Comparison of ENCODE assay signal across 1 cellular context in the genomic region with DNA sequence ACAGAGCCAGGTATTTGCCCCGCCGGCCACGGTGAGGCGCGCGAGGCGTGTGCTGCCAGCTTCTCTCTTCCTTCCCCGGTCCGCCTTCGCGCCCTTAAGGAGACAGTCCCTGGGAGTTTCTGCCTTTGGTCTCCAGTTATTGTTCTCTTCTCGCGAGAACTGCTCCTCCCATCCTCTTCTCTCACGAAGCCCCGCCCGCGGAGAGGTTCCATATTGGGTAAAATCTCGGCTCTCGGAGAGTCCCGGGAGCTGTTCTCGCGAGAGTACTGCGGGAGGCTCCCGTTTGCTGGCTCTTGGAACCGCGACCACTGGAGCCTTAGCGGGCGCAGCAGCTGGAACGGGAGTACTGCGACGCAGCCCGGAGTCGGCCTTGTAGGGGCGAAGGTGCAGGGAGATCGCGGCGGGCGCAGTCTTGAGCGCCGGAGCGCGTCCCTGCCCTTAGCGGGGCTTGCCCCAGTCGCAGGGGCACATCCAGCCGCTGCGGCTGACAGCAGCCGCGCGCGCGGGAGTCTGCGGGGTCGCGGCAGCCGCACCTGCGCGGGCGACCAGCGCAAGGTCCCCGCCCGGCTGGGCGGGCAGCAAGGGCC.
A peak's percentile ranks its signal among the peaks of the same experiment; 100 is the strongest.
TF ChIP-seq lines count a peak whose summit lies in the region.

MAPK14 (plus strand) TSS at position 308 of the 587 bp plus-strand sequence. CDS start 350 bp downstream, outside the sequence.

TF ChIP-seq in HepG2, 621 proteins besides CTCF, POLR2A, EP300 and RAD21 (continued from another document and continues in another):
- TF ChIP-seq, protein P1, sequence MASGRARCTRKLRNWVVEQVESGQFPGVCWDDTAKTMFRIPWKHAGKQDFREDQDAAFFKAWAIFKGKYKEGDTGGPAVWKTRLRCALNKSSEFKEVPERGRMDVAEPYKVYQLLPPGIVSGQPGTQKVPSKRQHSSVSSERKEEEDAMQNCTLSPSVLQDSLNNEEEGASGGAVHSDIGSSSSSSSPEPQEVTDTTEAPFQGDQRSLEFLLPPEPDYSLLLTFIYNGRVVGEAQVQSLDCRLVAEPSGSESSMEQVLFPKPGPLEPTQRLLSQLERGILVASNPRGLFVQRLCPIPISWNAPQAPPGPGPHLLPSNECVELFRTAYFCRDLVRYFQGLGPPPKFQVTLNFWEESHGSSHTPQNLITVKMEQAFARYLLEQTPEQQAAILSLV (CRISPR knock-in tag; IDR thresholded peaks at IDR 0.05; ENCODE audit: borderline replicate concordance), result no peak; the same call in 1 of the 2 replicates
- no peak for TF ChIP-seq FOXA1 (IDR thresholded peaks at IDR 0.05)
- peak; percentile 6; the same call in 1 of the 2 replicates for TF ChIP-seq FOXA1 (CRISPR knock-in tag; IDR thresholded peaks at IDR 0.05)
- TF ChIP-seq NFE2L2 (IDR thresholded peaks at IDR 0.05; ENCODE audit: low read length), result no peak
- TF ChIP-seq, protein P2, sequence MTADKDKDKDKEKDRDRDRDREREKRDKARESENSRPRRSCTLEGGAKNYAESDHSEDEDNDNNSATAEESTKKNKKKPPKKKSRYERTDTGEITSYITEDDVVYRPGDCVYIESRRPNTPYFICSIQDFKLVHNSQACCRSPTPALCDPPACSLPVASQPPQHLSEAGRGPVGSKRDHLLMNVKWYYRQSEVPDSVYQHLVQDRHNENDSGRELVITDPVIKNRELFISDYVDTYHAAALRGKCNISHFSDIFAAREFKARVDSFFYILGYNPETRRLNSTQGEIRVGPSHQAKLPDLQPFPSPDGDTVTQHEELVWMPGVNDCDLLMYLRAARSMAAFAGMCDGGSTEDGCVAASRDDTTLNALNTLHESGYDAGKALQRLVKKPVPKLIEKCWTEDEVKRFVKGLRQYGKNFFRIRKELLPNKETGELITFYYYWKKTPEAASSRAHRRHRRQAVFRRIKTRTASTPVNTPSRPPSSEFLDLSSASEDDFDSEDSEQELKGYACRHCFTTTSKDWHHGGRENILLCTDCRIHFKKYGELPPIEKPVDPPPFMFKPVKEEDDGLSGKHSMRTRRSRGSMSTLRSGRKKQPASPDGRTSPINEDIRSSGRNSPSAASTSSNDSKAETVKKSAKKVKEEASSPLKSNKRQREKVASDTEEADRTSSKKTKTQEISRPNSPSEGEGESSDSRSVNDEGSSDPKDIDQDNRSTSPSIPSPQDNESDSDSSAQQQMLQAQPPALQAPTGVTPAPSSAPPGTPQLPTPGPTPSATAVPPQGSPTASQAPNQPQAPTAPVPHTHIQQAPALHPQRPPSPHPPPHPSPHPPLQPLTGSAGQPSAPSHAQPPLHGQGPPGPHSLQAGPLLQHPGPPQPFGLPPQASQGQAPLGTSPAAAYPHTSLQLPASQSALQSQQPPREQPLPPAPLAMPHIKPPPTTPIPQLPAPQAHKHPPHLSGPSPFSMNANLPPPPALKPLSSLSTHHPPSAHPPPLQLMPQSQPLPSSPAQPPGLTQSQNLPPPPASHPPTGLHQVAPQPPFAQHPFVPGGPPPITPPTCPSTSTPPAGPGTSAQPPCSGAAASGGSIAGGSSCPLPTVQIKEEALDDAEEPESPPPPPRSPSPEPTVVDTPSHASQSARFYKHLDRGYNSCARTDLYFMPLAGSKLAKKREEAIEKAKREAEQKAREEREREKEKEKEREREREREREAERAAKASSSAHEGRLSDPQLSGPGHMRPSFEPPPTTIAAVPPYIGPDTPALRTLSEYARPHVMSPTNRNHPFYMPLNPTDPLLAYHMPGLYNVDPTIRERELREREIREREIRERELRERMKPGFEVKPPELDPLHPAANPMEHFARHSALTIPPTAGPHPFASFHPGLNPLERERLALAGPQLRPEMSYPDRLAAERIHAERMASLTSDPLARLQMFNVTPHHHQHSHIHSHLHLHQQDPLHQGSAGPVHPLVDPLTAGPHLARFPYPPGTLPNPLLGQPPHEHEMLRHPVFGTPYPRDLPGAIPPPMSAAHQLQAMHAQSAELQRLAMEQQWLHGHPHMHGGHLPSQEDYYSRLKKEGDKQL (CRISPR knock-in tag; IDR thresholded peaks at IDR 0.05; ENCODE audit: low read depth), result no peak; the same call in 1 of the 2 replicates
- peak; percentile 54; the same call in 1 of the 2 replicates for TF ChIP-seq HIVEP1 (CRISPR knock-in tag; IDR thresholded peaks at IDR 0.05)
- TF ChIP-seq ZNF816 (CRISPR knock-in tag; IDR thresholded peaks at IDR 0.05; ENCODE audit: borderline replicate concordance), result no peak
- TF ChIP-seq ZNF776 (CRISPR knock-in tag; IDR thresholded peaks at IDR 0.05), result peak; percentile 30; the same call in 1 of the 2 replicates
- TF ChIP-seq ELF4 (CRISPR knock-in tag; IDR thresholded peaks at IDR 0.05; ENCODE audit: borderline replicate concordance), result no peak
- TF ChIP-seq HNRNPLL (IDR thresholded peaks at IDR 0.05; ENCODE audit: low read depth, low read length, poor library complexity, severe bottlenecking), result peak; percentile 69
- TF ChIP-seq, protein P3, sequence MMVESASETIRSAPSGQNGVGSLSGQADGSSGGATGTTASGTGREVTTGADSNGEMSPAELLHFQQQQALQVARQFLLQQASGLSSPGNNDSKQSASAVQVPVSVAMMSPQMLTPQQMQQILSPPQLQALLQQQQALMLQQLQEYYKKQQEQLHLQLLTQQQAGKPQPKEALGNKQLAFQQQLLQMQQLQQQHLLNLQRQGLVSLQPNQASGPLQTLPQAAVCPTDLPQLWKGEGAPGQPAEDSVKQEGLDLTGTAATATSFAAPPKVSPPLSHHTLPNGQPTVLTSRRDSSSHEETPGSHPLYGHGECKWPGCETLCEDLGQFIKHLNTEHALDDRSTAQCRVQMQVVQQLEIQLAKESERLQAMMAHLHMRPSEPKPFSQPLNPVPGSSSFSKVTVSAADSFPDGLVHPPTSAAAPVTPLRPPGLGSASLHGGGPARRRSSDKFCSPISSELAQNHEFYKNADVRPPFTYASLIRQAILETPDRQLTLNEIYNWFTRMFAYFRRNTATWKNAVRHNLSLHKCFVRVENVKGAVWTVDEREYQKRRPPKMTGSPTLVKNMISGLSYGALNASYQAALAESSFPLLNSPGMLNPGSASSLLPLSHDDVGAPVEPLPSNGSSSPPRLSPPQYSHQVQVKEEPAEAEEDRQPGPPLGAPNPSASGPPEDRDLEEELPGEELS (CRISPR knock-in tag; IDR thresholded peaks at IDR 0.05), result peak; percentile 58
- TF ChIP-seq ZNF800 (CRISPR knock-in tag; IDR thresholded peaks at IDR 0.05), result no peak; the same call in none of the 2 replicates
- peak; percentile 45 for TF ChIP-seq ZNF784 (CRISPR knock-in tag; IDR thresholded peaks at IDR 0.05; ENCODE audit: borderline replicate concordance)
- TF ChIP-seq BCL6 (CRISPR knock-in tag; IDR thresholded peaks at IDR 0.05), result no peak; the same call in none of the 2 replicates
- TF ChIP-seq ATAD3A (CRISPR knock-in tag; IDR thresholded peaks at IDR 0.05), result no peak
- TF ChIP-seq DZIP1 (CRISPR knock-in tag; IDR thresholded peaks at IDR 0.05), result peak; percentile 45; the same call in 1 of the 2 replicates
- TF ChIP-seq HOXD1 (CRISPR knock-in tag; IDR thresholded peaks at IDR 0.05), result peak; percentile 51
- TF ChIP-seq, protein P4, sequence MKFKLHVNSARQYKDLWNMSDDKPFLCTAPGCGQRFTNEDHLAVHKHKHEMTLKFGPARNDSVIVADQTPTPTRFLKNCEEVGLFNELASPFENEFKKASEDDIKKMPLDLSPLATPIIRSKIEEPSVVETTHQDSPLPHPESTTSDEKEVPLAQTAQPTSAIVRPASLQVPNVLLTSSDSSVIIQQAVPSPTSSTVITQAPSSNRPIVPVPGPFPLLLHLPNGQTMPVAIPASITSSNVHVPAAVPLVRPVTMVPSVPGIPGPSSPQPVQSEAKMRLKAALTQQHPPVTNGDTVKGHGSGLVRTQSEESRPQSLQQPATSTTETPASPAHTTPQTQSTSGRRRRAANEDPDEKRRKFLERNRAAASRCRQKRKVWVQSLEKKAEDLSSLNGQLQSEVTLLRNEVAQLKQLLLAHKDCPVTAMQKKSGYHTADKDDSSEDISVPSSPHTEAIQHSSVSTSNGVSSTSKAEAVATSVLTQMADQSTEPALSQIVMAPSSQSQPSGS (CRISPR knock-in tag; IDR thresholded peaks at IDR 0.05), result peak; percentile 86
- no peak for TF ChIP-seq ZNF468 (CRISPR knock-in tag; IDR thresholded peaks at IDR 0.05)
- no peak for TF ChIP-seq ZNF20 (CRISPR knock-in tag; IDR thresholded peaks at IDR 0.05)
- TF ChIP-seq ZNF615 (CRISPR knock-in tag; IDR thresholded peaks at IDR 0.05; ENCODE audit: borderline replicate concordance), result no peak
- TF ChIP-seq KMT2A (CRISPR knock-in tag; IDR thresholded peaks at IDR 0.05), result peak; percentile 87
- no peak for TF ChIP-seq ZNF737 (CRISPR knock-in tag; IDR thresholded peaks at IDR 0.05; ENCODE audit: borderline replicate concordance)
- TF ChIP-seq NR2F1 (CRISPR knock-in tag; IDR thresholded peaks at IDR 0.05), result no peak
- no peak for TF ChIP-seq PCBP1 (IDR thresholded peaks at IDR 0.05; ENCODE audit: borderline replicate concordance, low read depth, low read length)
- peak; percentile 57 for TF ChIP-seq ZZZ3 (CRISPR knock-in tag; IDR thresholded peaks at IDR 0.05; ENCODE audit: borderline replicate concordance)
- TF ChIP-seq SNAI1 (CRISPR knock-in tag; IDR thresholded peaks at IDR 0.05; ENCODE audit: borderline replicate concordance), result no peak
- TF ChIP-seq HHEX (CRISPR knock-in tag; IDR thresholded peaks at IDR 0.05), result no peak
- TF ChIP-seq FOXJ3 (CRISPR knock-in tag; IDR thresholded peaks at IDR 0.05; ENCODE audit: borderline replicate concordance), result peak; percentile 81; the same call in 1 of the 2 replicates
- TF ChIP-seq RBAK (CRISPR knock-in tag; IDR thresholded peaks at IDR 0.05), result no peak
- no peak for TF ChIP-seq ZNF432 (CRISPR knock-in tag; IDR thresholded peaks at IDR 0.05; ENCODE audit: borderline replicate concordance)
- TF ChIP-seq ZNF496 (CRISPR knock-in tag; IDR thresholded peaks at IDR 0.05; ENCODE audit: insufficient replicate concordance), result no peak
- TF ChIP-seq SKI (IDR thresholded peaks at IDR 0.05; ENCODE audit: partially characterized antibody), result peak; percentile 62
- TF ChIP-seq ERF (CRISPR knock-in tag; IDR thresholded peaks at IDR 0.05), result peak; percentile 92
- TF ChIP-seq BORCS8-MEF2B (CRISPR knock-in tag; IDR thresholded peaks at IDR 0.05), result peak; percentile 84
- TF ChIP-seq ZFP36L2 (CRISPR knock-in tag; IDR thresholded peaks at IDR 0.05), result peak; percentile 24; the same call in 1 of the 2 replicates
- peak; percentile 65; the same call in 1 of the 2 replicates for TF ChIP-seq ZNF333 (CRISPR knock-in tag; IDR thresholded peaks at IDR 0.05; ENCODE audit: borderline replicate concordance)
